ENCODE assay signal across 9 cellular contexts in the genomic region with DNA sequence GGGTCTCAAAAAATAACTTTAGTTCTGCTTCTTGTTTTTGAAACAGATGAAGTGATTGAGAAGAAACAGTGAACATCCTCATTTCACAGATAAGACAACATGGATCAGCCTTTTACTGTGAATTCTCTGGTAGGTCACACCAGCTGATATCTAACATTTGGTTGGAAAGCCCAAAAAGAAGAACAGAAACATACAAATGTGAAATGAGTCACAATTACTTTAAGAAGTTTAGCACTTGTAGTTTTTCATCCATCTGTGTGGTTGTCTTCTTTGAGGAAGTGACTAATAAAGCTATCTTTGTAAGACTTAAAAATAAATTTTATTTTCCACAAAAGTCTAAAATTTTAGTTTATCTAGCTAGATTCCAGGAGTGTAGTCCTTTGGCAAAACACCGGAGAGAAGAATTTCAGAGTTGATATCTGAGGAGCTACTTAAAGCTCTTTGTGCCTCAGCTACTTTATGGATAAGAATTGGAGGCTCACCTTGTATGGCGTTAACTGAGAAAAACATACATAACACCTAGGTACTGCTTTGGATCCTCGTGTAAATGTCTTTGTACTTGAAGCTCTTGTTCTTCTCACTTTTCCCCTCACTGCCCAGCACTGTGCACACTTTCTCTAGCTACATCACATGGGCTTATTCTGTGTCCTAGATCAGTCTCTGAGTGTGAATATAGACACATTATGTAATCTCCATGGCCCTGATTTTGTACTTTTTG. TPM values are rescaled to one million over a fixed set of nuclear protein-coding genes. Genes with fewer than 3 reads are reported as not detected.
DNase-seq lines count a peak whose midpoint lies in the region; ATAC-seq and TF ChIP-seq lines count a peak whose summit lies in the region.
"Had no signal": no experiment of that assay in that cellular context is flagged by ENCODE, and none has a peak within 500 bp of the region (broad histone marks: within the 10 kb centered on the region; RNA-seq: fewer than 3 reads in every experiment).

No MANE protein-coding gene starts in this region.

- 61 to 77% (median 69%) methylated on average over 3 of the region's 3 CpGs for WGBS in adrenal gland, 4 donors
- 56 to 59% methylated on average over 3 of the region's 3 CpGs for WGBS in transverse colon (ENCODE audit: low coverage in 1 of 2), 2 donors

- no peaks in the 10 kb centered on the region for H3K9me3 ChIP-seq in DOHH2 (ENCODE audit: control insufficient read depth, insufficient read depth, low read length)
- no peaks in the 10 kb centered on the region for H3K9me3 ChIP-seq in adrenal gland (replicated peaks in 1 of 3)
- no peaks in the 10 kb centered on the region for H3K9me3 ChIP-seq in transverse colon

- intact Hi-C loops in adrenal gland (cut with DNase I) (no loop called here), transverse colon (cut with DNase I; ENCODE audit: low total_unique reads) (no loop called here)

- TF ChIP-seq POLR2A in adrenal gland (IDR thresholded peaks at IDR 0.05) (no peak), transverse colon (IDR thresholded peaks at IDR 0.05) (no peak)

- peak; percentile 80 for ATAC-seq in HG03460 (IDR thresholded peaks at IDR 0.05; ENCODE audit: unreplicated experiment)

- peaks cover 14% of the 10 kb centered on the region for H3K79me2 ChIP-seq in DOHH2 (ENCODE audit: control insufficient read depth, low read length)

- no peaks in the 10 kb centered on the region for H3K9me2 ChIP-seq in DOHH2 (replicated peaks; ENCODE audit: control insufficient read depth, low read length)

- TF ChIP-seq EP300 in transverse colon (IDR thresholded peaks at IDR 0.05; ENCODE audit: low read depth), result no peak

- peak overlapping the region; percentile 38 for H3K4me2 ChIP-seq in DOHH2 (ENCODE audit: low read length)

- H3K4me1 ChIP-seq in DOHH2 (ENCODE audit: control insufficient read depth, low read length) (peaks cover 34% of the 10 kb centered on the region), adrenal gland (replicated peaks in 1 of 2) (peaks cover 16 to 37% of the 10 kb centered on the region in 2 donors), transverse colon (peaks cover 35 to 83% (median 53%) of the 10 kb centered on the region in 4 donors)

- DNase-seq in GM20000 (ENCODE audit: low spot score) (peak; percentile 46), adrenal gland (no peak), transverse colon (no peak), G401 (ENCODE audit: low spot score) (no peak), glomerular visceral epithelial cell (ENCODE audit: extremely low spot score) (no peak), cerebellar nuclear complex (lab: John Stamatoyannopoulos, UW) (no peak)

- H3F3A ChIP-seq in DOHH2 (ENCODE audit: control insufficient read depth, insufficient read depth), result peaks cover 5% of the 10 kb centered on the region

- H3K36me3 ChIP-seq in DOHH2 (ENCODE audit: control insufficient read depth, low read length) (peaks cover 50% of the 10 kb centered on the region), adrenal gland (replicated peaks in 1 of 2) (peaks cover 0 to 16% of the 10 kb centered on the region in 2 donors), transverse colon (no peaks in the 10 kb centered on the region)

- H3K27me3 ChIP-seq in DOHH2 (ENCODE audit: control insufficient read depth, low read length) (no peaks in the 10 kb centered on the region), adrenal gland (no peaks in the 10 kb centered on the region), transverse colon (no peaks in the 10 kb centered on the region)

- peak overlapping the region; percentile 58 for H3K27ac ChIP-seq in DOHH2 (ENCODE audit: low read depth, low read length)
- H3K27ac ChIP-seq in adrenal gland, result peak overlapping the region in 3 of 5 donors; percentile 8 to 63 (median 25)
- peak overlapping the region; percentile 45 to 85 (median 76) for H3K27ac ChIP-seq in transverse colon

- TF ChIP-seq CTCF in DOHH2 (IDR thresholded peaks at IDR 0.05; ENCODE audit: low read depth, low read length, poor library complexity, severe bottlenecking) (no peak), GM20000 (IDR thresholded peaks at IDR 0.05; ENCODE audit: extremely low read depth, missing control alignments) (no peak), adrenal gland (IDR thresholded peaks at IDR 0.05) (no peak), transverse colon (IDR thresholded peaks at IDR 0.05) (no peak)

- in situ Hi-C loops in transverse colon (cut with MboI; ENCODE audit: low pct_ligation_motif_present in 1 of 4, low pct_unique_long_range_greater_than_20kb in 1 of 4, low sequenced_read_pairs in 3 of 4) (no loop called here), G401 (cut with HindIII; ENCODE audit: low sequenced_read_pairs) (no loop called here)

- peak overlapping the region; percentile 4 for H3K4me3 ChIP-seq in DOHH2 (ENCODE audit: low read length)
- no peak overlapping the region for H3K4me3 ChIP-seq in adrenal gland
- no peak overlapping the region for H3K4me3 ChIP-seq in transverse colon
- H3K4me3 ChIP-seq: skin epidermis had no signal

- no peaks in the 10 kb centered on the region for H4K20me1 ChIP-seq in DOHH2 (ENCODE audit: control insufficient read depth, insufficient read depth, low read depth, low read length)

RNA-seq across cellular contexts. Expression of gene STAMBPL1, which starts 21.7 kb away (rescaled TPM):
- total RNA-seq in adrenal gland, result 100 to 1,000 TPM in 1 of 8 donors, 10 to 100 TPM in 7; 11.0 to 108 (median 57.4) TPM
- 10 to 100 TPM; 22.0 to 49.2 (median 27.0) TPM for polyA plus RNA-seq in adrenal gland
- 100 to 1,000 TPM in 3 of 4 donors, 10 to 100 TPM in 1; 74.8 to 176 (median 134) TPM for total RNA-seq in transverse colon
- not detected in 2 replicates for total RNA-seq in G401 (2014; rRNA removed; shearing (Covaris generic))

RNA-seq across cellular contexts. Expression of gene ANKRD22, which starts 50.1 kb away (rescaled TPM):
- total RNA-seq in adrenal gland (1 to 10 TPM in 1 of 8 donors, under 1 TPM in 3, not detected in 4; 0.36 to 2.0 (median 0.53) TPM), transverse colon (10 to 100 TPM in 1 of 4 donors, 1 to 10 TPM in 2, not detected in 1; 3.0 to 12.2 (median 6.1) TPM)
- polyA plus RNA-seq in adrenal gland, result 1 to 10 TPM in 1 of 3 donors, under 1 TPM in 2; 0.29 to 1.9 (median 0.37) TPM
- not detected in 2 replicates for total RNA-seq in G401 (2014; rRNA removed; shearing (Covaris generic))

RNA-seq across cellular contexts. Expression of gene ACTA2, which starts 50.8 kb away (rescaled TPM):
- total RNA-seq in adrenal gland (100 to 1,000 TPM in 6 of 8 donors, 10 to 100 TPM in 2; 94.3 to 529 (median 365) TPM), transverse colon (1,000 to 10,000 TPM in 1 of 4 donors, 100 to 1,000 TPM in 3; 403 to 1,827 (median 457) TPM)
- polyA plus RNA-seq in adrenal gland, result 100 to 1,000 TPM; 135 to 357 (median 298) TPM
- total RNA-seq in G401 (2014; rRNA removed; shearing (Covaris generic)), result 10.6 and 14.2 TPM in 2 replicates

Comparison
In these comparisons a context has a peak if more than half of its experiments do, and no peak if none do; other contexts are left out.
1. H3K27ac ChIP-seq: peak in every context shown above with its lines; median percentile 76 in transverse colon; 58 in DOHH2; 25 in adrenal gland.
2. RNA of gene STAMBPL1, which starts 21.7 kb away (total RNA-seq): 74.8 to 176 TPM in transverse colon and 11.0 to 108 TPM in adrenal gland; not detected in G401; every median in the first group is over 10 times any median in the second.